8 cellular contexts compared by ENCODE assay signal in the genomic region with DNA sequence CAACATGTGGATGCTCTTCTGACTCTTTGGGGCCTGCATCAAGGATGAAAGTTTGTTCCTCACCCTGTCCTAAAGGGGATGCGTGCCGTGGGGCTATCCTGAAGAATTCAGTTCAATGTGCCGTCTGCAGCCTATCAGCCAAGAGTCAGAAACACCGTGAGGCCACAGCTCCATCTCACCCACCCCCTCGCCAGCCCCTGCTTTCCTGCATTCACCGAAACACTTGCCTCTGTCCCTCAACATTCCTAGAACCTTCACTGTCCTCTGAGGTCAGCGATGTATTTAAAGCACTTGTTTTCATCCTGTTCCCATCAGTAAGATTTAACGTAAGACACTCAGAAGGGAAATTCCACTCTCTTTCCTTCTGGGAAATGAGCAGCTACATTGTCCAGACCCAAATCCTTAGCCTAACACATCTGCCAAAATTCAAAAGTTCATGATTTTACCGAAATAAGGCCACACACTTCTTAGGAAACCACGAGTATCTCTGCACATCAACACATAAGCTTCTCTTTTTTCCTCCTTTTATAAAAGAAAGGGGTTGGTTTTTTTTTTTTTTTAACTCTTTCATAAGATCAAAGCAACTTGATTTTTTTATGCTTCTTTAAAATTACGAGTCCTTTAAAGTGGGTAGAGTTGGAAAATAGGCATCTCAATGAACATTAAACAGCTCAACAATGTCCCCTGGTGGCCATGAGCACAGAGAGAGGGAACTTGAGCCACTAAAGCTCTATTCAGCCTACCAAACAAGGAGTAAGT.
DNase-seq lines count a peak whose midpoint lies in the region; ATAC-seq and TF ChIP-seq lines count a peak whose summit lies in the region.

No MANE protein-coding gene starts in this region.

- 38 to 48% methylated on average over 11 of the region's 11 CpGs for WGBS in testis, 2 donors

- DNase-seq in GM04503 (ENCODE audit: low read depth): peak; percentile 95
- DNase-seq in Peyer's patch: peak in 2 of 3 donors; percentile 77 to 91
- DNase-seq in activated T-helper 1 cell treated with anti-CD3 and anti-CD28 coated beads, Interleukin-2, amount 50 U/mL, for 16 hours (ENCODE audit: low read depth in 1 of 2, low spot score in 1 of 2): peak; percentile 30 to 47
- peak; percentile 70 for DNase-seq in fibroblast of the conjunctiva (ENCODE audit: low read depth)
- DNase-seq in omental fat pad (ENCODE audit: low spot score): no peak
- DNase-seq in testis: peak; percentile 77
- no peak for DNase-seq in cortex of kidney (lab: John Stamatoyannopoulos, UW)

- intact Hi-C loops in testis (cut with DNase I; ENCODE audit: low total_unique reads): loop anchor here (5.0 kb wide), 1 partner anchor 317 kb away; no protein-coding TSS in a partner anchor

- TF ChIP-seq CTCF in Peyer's patch (IDR thresholded peaks at IDR 0.05) (peak; percentile 67 to 99 (median 94)), omental fat pad (IDR thresholded peaks at IDR 0.05) (peak in 2 of 3 donors; percentile 63 to 77), testis (IDR thresholded peaks at IDR 0.05) (peak; percentile 77 to 92 (median 89))

- H3K4me3 ChIP-seq in Peyer's patch (no peak overlapping the region), testis (no peak overlapping the region)

- no peaks in the 10 kb centered on the region for H3K9me3 ChIP-seq in Peyer's patch
- no peaks in the 10 kb centered on the region for H3K9me3 ChIP-seq in testis

- ATAC-seq in HG03442 (IDR thresholded peaks at IDR 0.05; ENCODE audit: unreplicated experiment): peak; percentile 37
- peak; percentile 80 for ATAC-seq in omental fat pad (ENCODE audit: low FRiP score)

- H3K4me1 ChIP-seq in Peyer's patch: peaks cover 0 to 22% (median 1%) of the 10 kb centered on the region in 4 donors
- H3K4me1 ChIP-seq in testis: no peaks in the 10 kb centered on the region

- TF ChIP-seq POLR2A in Peyer's patch (IDR thresholded peaks at IDR 0.05) (no peak), testis (IDR thresholded peaks at IDR 0.05) (no peak)

- H3K27ac ChIP-seq in Peyer's patch (peak overlapping the region in 3 of 4 donors; percentile 5 to 80 (median 62)), testis (peak overlapping the region in 1 of 2 donors; percentile 26)

- H3K36me3 ChIP-seq in Peyer's patch (peaks cover 0 to 6% (median 0%) of the 10 kb centered on the region in 3 donors), testis (ENCODE audit: low read depth, missing control alignments) (no peaks in the 10 kb centered on the region)

- no peaks in the 10 kb centered on the region for H3K27me3 ChIP-seq in Peyer's patch
- H3K27me3 ChIP-seq in testis: no peaks in the 10 kb centered on the region

Comparison
In these comparisons a context has a peak if more than half of its experiments do, and no peak if none do; other contexts are left out.
1. DNase-seq: peak in GM04503 (single experiment), Peyer's patch (2 of 3), activated T-helper 1 cell treated with anti-CD3 and anti-CD28 coated beads, Interleukin-2, amount 50 U/mL, for 16 hours (2 of 2), fibroblast of the conjunctiva (single experiment) and testis (single experiment); none in omental fat pad (single experiment) and cortex of kidney (single experiment).
2. Peak in every context shown above with its lines, with median percentiles within 50 percentile points of each other: CTCF ChIP-seq.